8 cellular contexts compared by ENCODE assay signal in the genomic region with DNA sequence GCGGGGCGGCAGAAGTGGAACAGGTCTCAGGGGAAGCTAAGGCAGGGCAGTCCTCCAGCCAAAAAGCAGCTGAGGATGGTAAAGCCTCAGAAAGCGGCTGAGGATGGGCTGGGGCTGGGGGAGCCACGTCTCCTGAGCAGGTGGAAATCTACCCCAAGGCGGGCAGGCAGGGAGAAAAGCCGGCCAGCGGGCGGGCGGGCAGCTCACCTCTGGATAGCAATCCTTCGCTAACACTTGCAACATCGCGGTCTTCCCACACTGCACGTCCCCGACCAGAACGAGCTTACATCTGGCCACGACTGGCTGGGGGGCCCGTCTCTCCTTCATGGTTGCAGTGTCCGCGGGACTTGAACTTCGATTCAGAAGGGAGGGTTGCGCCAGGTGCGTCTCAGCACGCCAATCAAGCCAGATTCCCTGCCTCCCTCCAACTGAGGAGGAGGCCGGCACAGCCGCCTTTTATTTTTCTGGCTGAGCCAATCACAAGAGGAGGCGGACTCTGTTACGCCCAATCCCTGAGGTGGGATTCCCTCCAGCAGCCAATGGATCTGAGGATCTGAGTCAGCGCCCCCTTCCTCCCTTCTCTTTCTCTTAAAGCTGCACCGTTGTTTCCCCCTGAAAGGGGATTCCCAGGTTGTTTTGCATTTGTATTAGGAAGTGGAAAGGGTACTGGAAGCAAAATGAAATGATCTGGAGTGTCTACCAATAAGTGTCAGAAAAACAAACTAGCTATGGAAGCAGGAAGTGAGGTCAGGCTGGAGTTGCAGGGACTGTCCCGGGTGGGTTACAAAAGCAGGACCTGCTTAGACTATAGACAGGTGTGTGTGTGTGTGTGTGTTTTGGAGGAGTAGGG. TPM values are rescaled to one million over a fixed set of nuclear protein-coding genes. Genes with fewer than 3 reads are reported as not detected.
A peak's percentile ranks its signal among the peaks of the same experiment; 100 is the strongest.
DNase-seq lines count a peak whose midpoint lies in the region; ATAC-seq and TF ChIP-seq lines count a peak whose summit lies in the region.

TSS of gene RND1 (minus strand) at position 430 of the 850 bp plus-strand sequence. CDS start at position 327, 103 bp downstream.

- TF ChIP-seq CTCF in GM12873 (IDR thresholded peaks at IDR 0.05; ENCODE audit: insufficient read depth, low read depth, low read length, missing control alignments) (peak; percentile 13), SU-DHL-6 (IDR thresholded peaks at IDR 0.05; ENCODE audit: insufficient read depth, low read length, poor library complexity, severe bottlenecking) (no peak), adrenal gland (IDR thresholded peaks at IDR 0.05) (no peak), parathyroid adenoma (IDR thresholded peaks at IDR 0.05) (peak; percentile 18), transverse colon (IDR thresholded peaks at IDR 0.05) (peak in 2 of 5 experiments; percentile 9 to 15)

- intact Hi-C loops in adrenal gland (cut with DNase I) (no loop called here), cardiac septum (cut with DNase I) (no loop called here), transverse colon (cut with DNase I; ENCODE audit: low total_unique reads) (no loop called here)

- H3K27me3 ChIP-seq in SU-DHL-6 (ENCODE audit: low read length): no peaks in the 10 kb centered on the region
- peaks cover 3% of the 10 kb centered on the region for H3K27me3 ChIP-seq in adrenal gland
- no peaks in the 10 kb centered on the region for H3K27me3 ChIP-seq in parathyroid adenoma (ENCODE audit: control insufficient read depth, insufficient read depth, low read length)
- H3K27me3 ChIP-seq in transverse colon: peaks cover 9% of the 10 kb centered on the region

- WGBS in adrenal gland, 4 donors: 1 to 5% (median 3%) methylated on average over 15 to 30 of the region's 30 CpGs
- WGBS in transverse colon (ENCODE audit: low coverage in 1 of 2), 2 donors: 0 to 1% methylated on average over 4 to 29 of the region's 30 CpGs

- in situ Hi-C loops in transverse colon (cut with MboI; ENCODE audit: low pct_ligation_motif_present in 1 of 4, low pct_unique_long_range_greater_than_20kb in 1 of 4, low sequenced_read_pairs in 3 of 4): no loop called here

- peak; percentile 91 for DNase-seq in NCI-H128 (lab: John Stamatoyannopoulos, UW; ENCODE audit: unreplicated experiment)
- peak; percentile 88 to 96 (median 93) for DNase-seq in adrenal gland
- DNase-seq in cardiac septum (ENCODE audit: low spot score): peak; percentile 89
- DNase-seq in transverse colon: peak; percentile 93

- H3K9me2 ChIP-seq in SU-DHL-6 (replicated peaks; ENCODE audit: insufficient read depth, low read length): no peaks in the 10 kb centered on the region

- H3F3A ChIP-seq in SU-DHL-6 (ENCODE audit: insufficient read depth): no peaks in the 10 kb centered on the region

- H3K4me2 ChIP-seq in SU-DHL-6 (ENCODE audit: low read depth, low read length, poor library complexity, severe bottlenecking) (peak within 1 kb of the TSS; percentile 68), parathyroid adenoma (ENCODE audit: low read length) (peak within 1 kb of the TSS; percentile 64)

- H3K27ac ChIP-seq in SU-DHL-6 (ENCODE audit: low read depth, low read length) (no peak within 1 kb of the TSS), adrenal gland (no peak within 1 kb of the TSS), parathyroid adenoma (no peak within 1 kb of the TSS), transverse colon (peak within 1 kb of the TSS; percentile 49 to 77 (median 71))

- no peaks in the 10 kb centered on the region for H3K9me3 ChIP-seq in SU-DHL-6 (ENCODE audit: insufficient read depth, low read length)
- H3K9me3 ChIP-seq in adrenal gland (replicated peaks in 1 of 3): no peaks in the 10 kb centered on the region
- no peaks in the 10 kb centered on the region for H3K9me3 ChIP-seq in parathyroid adenoma (ENCODE audit: control insufficient read depth, low read length)
- no peaks in the 10 kb centered on the region for H3K9me3 ChIP-seq in transverse colon

- H3K79me2 ChIP-seq in SU-DHL-6 (ENCODE audit: insufficient read depth, low read length) (no peaks in the 10 kb centered on the region), parathyroid adenoma (no peaks in the 10 kb centered on the region)

- peaks cover 0 to 5% of the 10 kb centered on the region in 2 donors for H3K4me1 ChIP-seq in adrenal gland (replicated peaks in 1 of 2)
- H3K4me1 ChIP-seq in parathyroid adenoma: peaks cover 3% of the 10 kb centered on the region
- H3K4me1 ChIP-seq in transverse colon: peaks cover 4 to 29% (median 13%) of the 10 kb centered on the region in 4 donors

- peak within 1 kb of the TSS; percentile 50 for H3K9ac ChIP-seq in SU-DHL-6 (ENCODE audit: low read length)
- no peak within 1 kb of the TSS for H3K9ac ChIP-seq in parathyroid adenoma

- H2AFZ ChIP-seq in SU-DHL-6 (ENCODE audit: low read depth, low read length, severe bottlenecking) (peak within 1 kb of the TSS; percentile 66), parathyroid adenoma (peak within 1 kb of the TSS; percentile 86)

- no peaks in the 10 kb centered on the region for H3K36me3 ChIP-seq in SU-DHL-6 (ENCODE audit: low read length)
- no peaks in the 10 kb centered on the region for H3K36me3 ChIP-seq in adrenal gland (replicated peaks in 1 of 2)
- H3K36me3 ChIP-seq in parathyroid adenoma (ENCODE audit: control insufficient read depth, insufficient read depth, low read length): no peaks in the 10 kb centered on the region
- H3K36me3 ChIP-seq in transverse colon: no peaks in the 10 kb centered on the region

- peak within 1 kb of the TSS; percentile 52 for H3K4me3 ChIP-seq in SU-DHL-6 (ENCODE audit: insufficient read depth, low read length, poor library complexity, severe bottlenecking)
- peak within 1 kb of the TSS in 3 of 4 donors; percentile 36 to 68 (median 36) for H3K4me3 ChIP-seq in adrenal gland
- H3K4me3 ChIP-seq in parathyroid adenoma (ENCODE audit: low read depth, low read length): peak within 1 kb of the TSS; percentile 57
- peak within 1 kb of the TSS; percentile 53 to 76 (median 55) for H3K4me3 ChIP-seq in transverse colon

- no peaks in the 10 kb centered on the region for H4K20me1 ChIP-seq in SU-DHL-6 (ENCODE audit: low read depth, low read length)

- peak; percentile 94 for ATAC-seq in HG02759 (IDR thresholded peaks at IDR 0.05; ENCODE audit: unreplicated experiment)

- TF ChIP-seq POLR2A in adrenal gland (IDR thresholded peaks at IDR 0.05): peak; percentile 84 to 89
- peak; percentile 97 for TF ChIP-seq POLR2A in transverse colon (IDR thresholded peaks at IDR 0.05)

- TF ChIP-seq EP300 in transverse colon (IDR thresholded peaks at IDR 0.05; ENCODE audit: low read depth): no peak

RNA-seq across cellular contexts. Expression of gene RND1, which starts in this region (rescaled TPM):
- total RNA-seq in adrenal gland (under 1 TPM in 3 of 8 donors, not detected in 5; 0.42 to 0.50 (median 0.43) TPM), cardiac septum (0.62 TPM), transverse colon (10 to 100 TPM in 1 of 4 donors, 1 to 10 TPM in 2, not detected in 1; 1.1 to 19.1 (median 3.3) TPM)
- polyA plus RNA-seq in adrenal gland: 1 to 10 TPM in 1 of 3 donors, under 1 TPM in 2; 0.20 to 2.9 (median 0.72) TPM

Comparison
In these comparisons a context has a peak if more than half of its experiments do, and no peak if none do; other contexts are left out.
1. Peak in DNase-seq in cardiac septum; RNA of the gene not detected or under 1 TPM.
2. CTCF ChIP-seq: peak in GM12873 (single experiment) and parathyroid adenoma (single experiment); none in SU-DHL-6 (single experiment) and adrenal gland (0 of 6).
3. H3K27ac ChIP-seq: peak in transverse colon (4 of 4); none in SU-DHL-6 (single experiment), adrenal gland (0 of 5) and parathyroid adenoma (single experiment).
4. Peak in every context shown above with its lines, with median percentiles within 50 percentile points of each other: DNase-seq and H3K4me3 ChIP-seq.